ENCODE assay signal across 9 cellular contexts in the genomic region with DNA sequence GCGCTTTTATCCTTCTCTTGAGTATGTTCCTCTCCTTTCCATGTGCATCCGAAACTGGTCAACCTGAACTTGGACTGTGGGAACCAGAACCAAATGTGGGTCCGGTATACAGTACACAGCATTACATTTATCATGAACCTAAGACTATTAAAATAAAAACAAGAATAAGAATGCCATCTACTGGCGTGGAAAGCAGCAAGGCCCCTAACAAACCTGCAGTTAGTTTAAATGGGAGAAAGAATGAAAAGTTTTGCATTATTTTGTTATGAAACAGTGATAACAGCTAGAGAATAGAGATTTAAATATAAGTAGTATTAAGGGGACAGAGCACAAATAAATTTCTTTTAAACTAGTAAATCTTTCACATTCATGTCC.
DNase-seq lines count a peak whose midpoint lies in the region; ATAC-seq, FAIRE-seq and TF ChIP-seq lines count a peak whose summit lies in the region.
"Had no signal": no experiment of that assay in that cellular context is flagged by ENCODE, and none has a peak within 500 bp of the region (broad histone marks: within the 10 kb centered on the region; RNA-seq: fewer than 3 reads in every experiment).

No MANE protein-coding gene starts in this region.

- no peak overlapping the region for H4K8ac ChIP-seq in H1 (ENCODE audit: extremely low read depth, insufficient read depth, low read length)

- no peak overlapping the region for H3K23ac ChIP-seq in H1 (ENCODE audit: insufficient read length)

- TF ChIP-seq POLR2A in H1 (IDR thresholded peaks at IDR 0.05; ENCODE audit: control extremely low read depth in 1 of 2, low read depth in 2 of 2, low read length in 2 of 2) (no peak), esophagus muscularis mucosa (IDR thresholded peaks at IDR 0.05; ENCODE audit: low read depth) (no peak)

- H4K5ac ChIP-seq in H1 (ENCODE audit: insufficient read length, low read depth, low read length), result no peak overlapping the region

- peak; percentile 52 for ATAC-seq in GM18502 (IDR thresholded peaks at IDR 0.05; ENCODE audit: poor library complexity, unreplicated experiment)
- peak; percentile 25 for ATAC-seq in GM21447 (IDR thresholded peaks at IDR 0.05; ENCODE audit: unreplicated experiment)
- no peak for ATAC-seq in activated naive CD4-positive, alpha-beta T cell treated with anti-CD3 and anti-CD28 coated beads, Interleukin-2, amount 50 U/mL, for 72 hours

- no peak overlapping the region for H2AK5ac ChIP-seq in H1 (ENCODE audit: low read depth, low read length)

- no peak overlapping the region for H4K91ac ChIP-seq in H1 (replicated peaks; ENCODE audit: insufficient read length, low read length)

- H3K23me2 ChIP-seq in H1 (ENCODE audit: low read depth, low read length), result no peaks in the 10 kb centered on the region

- no peak for FAIRE-seq in H1 (lab: Jason Lieb, UNC)

- no peak for DNase-seq in H1 (ENCODE audit: low read depth in 1 of 2, low spot score in 2 of 2)
- no peak for DNase-seq in SIG-M5 treated with dmso at 0.1 percent for 504 hours (lab: John Stamatoyannopoulos, UW; ENCODE audit: unreplicated experiment)
- DNase-seq in esophagus muscularis mucosa (ENCODE audit: extremely low spot score), result no peak
- no peak for DNase-seq in activated naive CD4-positive, alpha-beta T cell treated with anti-CD3 and anti-CD28 coated beads, Interleukin-2, amount 50 U/mL, for 72 hours (ENCODE audit: low spot score in 2 of 2)
- DNase-seq: activated CD8-positive, alpha-beta memory T cell treated with anti-CD3 and anti-CD28 coated beads, Interleukin-2, amount 10 ng/mL, durations not matched to agents 7 days and 5 days; occipital lobe had no signal

- no peaks in the 10 kb centered on the region for H3K9me3 Mint-ChIP-seq in activated naive CD4-positive, alpha-beta T cell treated with anti-CD3 and anti-CD28 coated beads, Interleukin-2, amount 50 U/mL, for 72 hours

- H3K14ac ChIP-seq in H1 (ENCODE audit: insufficient read length), result no peak overlapping the region

- H2BK15ac ChIP-seq in H1 (ENCODE audit: low read length), result no peak overlapping the region

- TF ChIP-seq CTCF in LNCAP (IDR thresholded peaks at IDR 0.05), result peak; percentile 56
- TF ChIP-seq CTCF in H1 (IDR thresholded peaks at IDR 0.05; ENCODE audit: control extremely low read depth in 1 of 3, insufficient read depth in 1 of 3, low read depth in 1 of 3, low read length in 3 of 3), result no peak
- no peak for TF ChIP-seq CTCF in esophagus muscularis mucosa (IDR thresholded peaks at IDR 0.05)

- H2BK5ac ChIP-seq in H1 (ENCODE audit: low read depth, low read length), result no peak overlapping the region

- H3K27ac ChIP-seq in H1 (ENCODE audit: low read depth, low read length) (no peak overlapping the region), esophagus muscularis mucosa (replicated peaks in 1 of 4) (no peak overlapping the region)

- H3K79me2 ChIP-seq in H1 (ENCODE audit: control insufficient read depth in 1 of 2, insufficient read depth in 2 of 2, low read length in 2 of 2), result no peaks in the 10 kb centered on the region

- H3K36me3 ChIP-seq in H1 (ENCODE audit: control insufficient read depth in 2 of 4, insufficient read depth in 4 of 4, low read length in 3 of 4) (no peaks in the 10 kb centered on the region), esophagus muscularis mucosa (no peaks in the 10 kb centered on the region)

- TF ChIP-seq EP300 in H1 (IDR thresholded peaks at IDR 0.05; ENCODE audit: borderline replicate concordance in 1 of 2, low read depth in 2 of 2, low read length in 2 of 2) (no peak), esophagus muscularis mucosa (IDR thresholded peaks at IDR 0.05) (no peak)

- no peak overlapping the region for H2BK20ac ChIP-seq in H1 (ENCODE audit: low read length)

- no peak overlapping the region for H3K18ac ChIP-seq in H1 (ENCODE audit: extremely low read depth, low read length)

- no peak overlapping the region for H2BK120ac ChIP-seq in H1 (replicated peaks; ENCODE audit: low read depth, low read length)

- peaks cover 0 to 4% (median 1%) of the 10 kb centered on the region in 4 experiments; a peak in 2 of 7 replicates for H3K4me1 ChIP-seq in H1 (replicated peaks in 1 of 4; ENCODE audit: control insufficient read depth in 3 of 4, insufficient read depth in 4 of 4, low read length in 3 of 4)
- no peaks in the 10 kb centered on the region for H3K4me1 ChIP-seq in esophagus muscularis mucosa

- H3K9me3 ChIP-seq in H1 (ENCODE audit: insufficient read depth in 2 of 2, low read depth in 1 of 2, low read length in 1 of 2), result peaks cover 0 to 2% of the 10 kb centered on the region in 2 experiments; a peak in 1 of 4 replicates
- H3K9me3 ChIP-seq in esophagus muscularis mucosa, result peaks cover 0 to 5% (median 0%) of the 10 kb centered on the region in 4 donors

- H2AFZ ChIP-seq in H1 (ENCODE audit: low read length), result peak overlapping the region; percentile 98; the same call in 1 of the 2 replicates

- H3K56ac ChIP-seq in H1 (replicated peaks; ENCODE audit: insufficient read length, low read depth, low read length), result no peak overlapping the region

- intact Hi-C loops in esophagus muscularis mucosa (cut with DNase I), result no loop called here

- no peak overlapping the region for H3K27ac Mint-ChIP-seq in activated naive CD4-positive, alpha-beta T cell treated with anti-CD3 and anti-CD28 coated beads, Interleukin-2, amount 50 U/mL, for 72 hours
- H3K27ac Mint-ChIP-seq: activated CD8-positive, alpha-beta memory T cell treated with anti-CD3 and anti-CD28 coated beads, Interleukin-2, amount 10 ng/mL, durations not matched to agents 7 days and 5 days had no signal

- no peak overlapping the region for H3K9ac ChIP-seq in H1 (replicated peaks in 1 of 4; ENCODE audit: extremely low read depth in 1 of 4, low read depth in 3 of 4, low read length in 3 of 4)

- no peaks in the 10 kb centered on the region for H3K79me1 ChIP-seq in H1 (ENCODE audit: low read depth, low read length)

- H3K4ac ChIP-seq in H1 (replicated peaks; ENCODE audit: insufficient read length, low read depth, low read length), result no peak overlapping the region

- H3K4me3 ChIP-seq in H1 (ENCODE audit: extremely low read depth in 1 of 4, insufficient read depth in 2 of 4, low read depth in 3 of 4, low read length in 4 of 4), result no peak overlapping the region
- H3K4me3 ChIP-seq in esophagus muscularis mucosa, result no peak overlapping the region

- H3K36me3 Mint-ChIP-seq in activated naive CD4-positive, alpha-beta T cell treated with anti-CD3 and anti-CD28 coated beads, Interleukin-2, amount 50 U/mL, for 72 hours, result no peaks in the 10 kb centered on the region
- H3K36me3 Mint-ChIP-seq: activated CD8-positive, alpha-beta memory T cell treated with anti-CD3 and anti-CD28 coated beads, Interleukin-2, amount 10 ng/mL, durations not matched to agents 7 days and 5 days had no signal

- POLR2A ChIA-PET in H1 (lab: Charles Lee; ENCODE audit: partially characterized antibody), result no interaction called here

- no peak overlapping the region for H2BK12ac ChIP-seq in H1 (ENCODE audit: low read depth, low read length)

- H4K20me1 ChIP-seq in H1 (replicated peaks in 1 of 2; ENCODE audit: control insufficient read depth in 1 of 2, insufficient read depth in 2 of 2, low read length in 2 of 2), result no peaks in the 10 kb centered on the region

- H3K27me3 ChIP-seq in H1 (replicated peaks in 1 of 4; ENCODE audit: control insufficient read depth in 3 of 4, extremely low read depth in 1 of 4, insufficient read depth in 3 of 4, low read length in 3 of 4), result no peaks in the 10 kb centered on the region
- H3K27me3 ChIP-seq in esophagus muscularis mucosa, result no peaks in the 10 kb centered on the region

- WGBS in H1 (ENCODE audit: extremely low coverage in 1 of 2, insufficient coverage in 1 of 2, insufficient read length in 1 of 2, insufficient replicate concordance in 2 of 2, low coverage in 1 of 2, low lambda C conversion rate in 2 of 2, missing lambda C conversion rate in 1 of 2), 2 experiments, result 95% methylated on average over 4 of the region's 4 CpGs; no CpG with 5 or more reads in 1 of the 2 experiments
- 75% methylated on average over 4 of the region's 4 CpGs for WGBS in esophagus muscularis mucosa

- no peak overlapping the region for H3K4me2 ChIP-seq in H1 (ENCODE audit: insufficient read depth in 1 of 2, low read depth in 2 of 2, low read length in 2 of 2)

- no peak for TF ChIP-seq RAD21 in H1 (IDR thresholded peaks at IDR 0.05 in 1 of 2, conservative IDR thresholded peaks at IDR 0.05 in 1 of 2; ENCODE audit: low read depth in 2 of 2, low read length in 2 of 2)

- CTCF ChIA-PET in H1 (lab: Charles Lee; ENCODE audit: partially characterized antibody), result no interaction called here

TF ChIP-seq in H1, 55 proteins besides CTCF, POLR2A, EP300 and RAD21 (continues in another document):
- TF ChIP-seq EZH2 (IDR thresholded peaks at IDR 0.05; ENCODE audit: low read depth, low read length, severe bottlenecking) (no peak), HDAC6 (IDR thresholded peaks at IDR 0.05; ENCODE audit: low read depth, low read length) (no peak), JUND (IDR thresholded peaks at IDR 0.05; ENCODE audit: low read length) (no peak), SIX5 (IDR thresholded peaks at IDR 0.05; ENCODE audit: low read depth, low read length) (no peak)
- TF ChIP-seq, protein P1, sequence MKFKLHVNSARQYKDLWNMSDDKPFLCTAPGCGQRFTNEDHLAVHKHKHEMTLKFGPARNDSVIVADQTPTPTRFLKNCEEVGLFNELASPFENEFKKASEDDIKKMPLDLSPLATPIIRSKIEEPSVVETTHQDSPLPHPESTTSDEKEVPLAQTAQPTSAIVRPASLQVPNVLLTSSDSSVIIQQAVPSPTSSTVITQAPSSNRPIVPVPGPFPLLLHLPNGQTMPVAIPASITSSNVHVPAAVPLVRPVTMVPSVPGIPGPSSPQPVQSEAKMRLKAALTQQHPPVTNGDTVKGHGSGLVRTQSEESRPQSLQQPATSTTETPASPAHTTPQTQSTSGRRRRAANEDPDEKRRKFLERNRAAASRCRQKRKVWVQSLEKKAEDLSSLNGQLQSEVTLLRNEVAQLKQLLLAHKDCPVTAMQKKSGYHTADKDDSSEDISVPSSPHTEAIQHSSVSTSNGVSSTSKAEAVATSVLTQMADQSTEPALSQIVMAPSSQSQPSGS (IDR thresholded peaks at IDR 0.05; ENCODE audit: low read length), result no peak

Comparison
In these comparisons a context has a peak if more than half of its experiments do, and no peak if none do; other contexts are left out.
1. ATAC-seq: peak in GM18502 (single experiment) and GM21447 (single experiment); none in activated naive CD4-positive, alpha-beta T cell treated with anti-CD3 and anti-CD28 coated beads, Interleukin-2, amount 50 U/mL, for 72 hours (0 of 2).